Comparison of ENCODE assay signal across 1 cellular context in the genomic region with DNA sequence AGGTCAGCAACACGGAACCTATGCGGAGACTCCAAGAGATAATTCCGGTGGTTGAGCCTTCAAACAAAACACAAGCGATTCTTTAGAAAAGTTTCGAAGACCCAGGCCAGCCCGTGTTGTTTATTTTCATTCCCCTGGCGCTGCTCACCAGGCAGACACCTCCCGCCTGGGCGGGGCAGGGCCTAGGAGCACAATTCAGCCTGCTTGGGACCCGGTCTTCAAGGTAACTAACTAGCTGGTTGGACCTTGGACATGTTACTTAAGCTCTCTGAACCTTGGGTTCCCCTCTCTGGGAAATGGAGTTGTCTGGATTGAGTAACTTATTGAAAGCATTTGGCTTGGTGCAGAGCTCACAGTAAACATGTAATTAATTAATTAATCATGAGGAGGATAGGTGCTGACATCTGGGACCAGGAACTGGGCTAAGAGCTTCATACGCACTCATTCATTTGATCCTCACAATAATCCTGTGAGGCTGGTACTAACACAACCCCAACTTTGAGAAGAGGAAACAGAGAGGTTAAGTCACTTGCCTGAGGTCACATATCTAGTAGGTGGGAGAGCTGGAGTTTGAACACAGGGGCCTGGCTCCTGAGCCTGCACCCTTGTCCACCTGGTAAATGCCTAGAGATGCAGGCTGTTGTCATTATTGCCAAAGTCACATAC.
A peak's percentile ranks its signal among the peaks of the same experiment; 100 is the strongest.
TF ChIP-seq lines count a peak whose summit lies in the region.

No MANE protein-coding gene starts in this region.

TF ChIP-seq in HepG2, 621 proteins besides CTCF, POLR2A, EP300 and RAD21 (continued from another document and continues in another):
- TF ChIP-seq ZNF567 (CRISPR knock-in tag; IDR thresholded peaks at IDR 0.05; ENCODE audit: borderline replicate concordance) (no peak), SOX6 (IDR thresholded peaks at IDR 0.05) (no peak), SOX6 (CRISPR knock-in tag; IDR thresholded peaks at IDR 0.05) (peak; percentile 60), ZC3H4 (CRISPR knock-in tag; IDR thresholded peaks at IDR 0.05; ENCODE audit: borderline replicate concordance) (no peak), RARA (CRISPR knock-in tag; IDR thresholded peaks at IDR 0.05) (no peak; the same call in 1 of the 2 replicates), FOXK1 (CRISPR knock-in tag; IDR thresholded peaks at IDR 0.05; ENCODE audit: borderline replicate concordance, low read depth) (peak; percentile 55), FOSL2 (CRISPR knock-in tag; IDR thresholded peaks at IDR 0.05) (peak; percentile 15; the same call in 1 of the 2 replicates), RCOR2 (CRISPR knock-in tag; IDR thresholded peaks at IDR 0.05) (0 out of 2 replicates have a peak, but pooled peaks have one; percentile 25), HES4 (CRISPR knock-in tag; IDR thresholded peaks at IDR 0.05; ENCODE audit: borderline replicate concordance) (no peak), NCOA2 (CRISPR knock-in tag; IDR thresholded peaks at IDR 0.05) (0 out of 2 replicates have a peak, but pooled peaks have one; percentile 32), KDM6A (CRISPR knock-in tag; IDR thresholded peaks at IDR 0.05; ENCODE audit: low read depth) (0 out of 2 replicates have a peak, but pooled peaks have one; percentile 21), FOXJ3 (CRISPR knock-in tag; IDR thresholded peaks at IDR 0.05; ENCODE audit: borderline replicate concordance) (0 out of 2 replicates have a peak, but pooled peaks have one; percentile 20), NR2F6 (IDR thresholded peaks at IDR 0.05) (0 out of 2 replicates have a peak, but pooled peaks have one; percentile 9), NR2F6 (CRISPR knock-in tag; IDR thresholded peaks at IDR 0.05) (no peak), ARID4A (CRISPR knock-in tag; IDR thresholded peaks at IDR 0.05; ENCODE audit: borderline replicate concordance) (peak; percentile 46; the same call in 1 of the 2 replicates), RXRB (CRISPR knock-in tag; IDR thresholded peaks at IDR 0.05; ENCODE audit: borderline replicate concordance) (0 out of 2 replicates have a peak, but pooled peaks have one; percentile 50), MLX (CRISPR knock-in tag; IDR thresholded peaks at IDR 0.05) (0 out of 2 replicates have a peak, but pooled peaks have one; percentile 26), ZFY (CRISPR knock-in tag; IDR thresholded peaks at IDR 0.05) (0 out of 2 replicates have a peak, but pooled peaks have one; percentile 40), ZNF235 (CRISPR knock-in tag; IDR thresholded peaks at IDR 0.05; ENCODE audit: borderline replicate concordance) (0 out of 2 replicates have a peak, but pooled peaks have one; percentile 32), SAP130 (CRISPR knock-in tag; IDR thresholded peaks at IDR 0.05; ENCODE audit: low read depth) (peak; percentile 32; the same call in 1 of the 2 replicates), NFIC (IDR thresholded peaks at IDR 0.05; ENCODE audit: low read length) (no peak), KLF16 (CRISPR knock-in tag; IDR thresholded peaks at IDR 0.05) (no peak), ZNF24 (IDR thresholded peaks at IDR 0.05) (no peak), HDAC2 (CRISPR knock-in tag; IDR thresholded peaks at IDR 0.05) (peak; percentile 48; the same call in 1 of the 2 replicates), FOXA3 (CRISPR knock-in tag; IDR thresholded peaks at IDR 0.05) (peak; percentile 25; the same call in 1 of the 2 replicates), ZBTB38 (CRISPR knock-in tag; IDR thresholded peaks at IDR 0.05) (0 out of 2 replicates have a peak, but pooled peaks have one; percentile 9), SMAD1 (CRISPR knock-in tag; IDR thresholded peaks at IDR 0.05; ENCODE audit: borderline replicate concordance, low read depth) (no peak), SP5 (CRISPR knock-in tag; IDR thresholded peaks at IDR 0.05; ENCODE audit: borderline replicate concordance, low read depth) (peak; percentile 50; the same call in 1 of the 2 replicates), MED1 (CRISPR knock-in tag; IDR thresholded peaks at IDR 0.05) (0 out of 2 replicates have a peak, but pooled peaks have one; percentile 32), GATAD2A (CRISPR knock-in tag; IDR thresholded peaks at IDR 0.05) (peak; percentile 73), FOXP1 (IDR thresholded peaks at IDR 0.05) (no peak), FOXP1 (CRISPR knock-in tag; IDR thresholded peaks at IDR 0.05) (peak; percentile 52; the same call in 1 of the 2 replicates), ZNF230 (CRISPR knock-in tag; IDR thresholded peaks at IDR 0.05) (no peak), KLF6 (CRISPR knock-in tag; IDR thresholded peaks at IDR 0.05) (0 out of 2 replicates have a peak, but pooled peaks have one; percentile 43), ZBTB33 (CRISPR knock-in tag; IDR thresholded peaks at IDR 0.05) (peak; percentile 76), THAP11 (CRISPR knock-in tag; IDR thresholded peaks at IDR 0.05) (peak; percentile 49; the same call in 1 of the 2 replicates), MIXL1 (CRISPR knock-in tag; IDR thresholded peaks at IDR 0.05) (peak; percentile 21; the same call in 1 of the 2 replicates), ZBTB7B (CRISPR knock-in tag; IDR thresholded peaks at IDR 0.05) (0 out of 2 replicates have a peak, but pooled peaks have one; percentile 38), PHF20 (CRISPR knock-in tag; IDR thresholded peaks at IDR 0.05) (peak; percentile 18; the same call in 1 of the 2 replicates), HNF4G (IDR thresholded peaks at IDR 0.05; ENCODE audit: borderline replicate concordance, low read depth, low read length) (peak; percentile 80), HNF4G (CRISPR knock-in tag; IDR thresholded peaks at IDR 0.05; ENCODE audit: borderline replicate concordance, low read depth) (peak; percentile 41; the same call in 1 of the 2 replicates)
- TF ChIP-seq, protein P1, sequence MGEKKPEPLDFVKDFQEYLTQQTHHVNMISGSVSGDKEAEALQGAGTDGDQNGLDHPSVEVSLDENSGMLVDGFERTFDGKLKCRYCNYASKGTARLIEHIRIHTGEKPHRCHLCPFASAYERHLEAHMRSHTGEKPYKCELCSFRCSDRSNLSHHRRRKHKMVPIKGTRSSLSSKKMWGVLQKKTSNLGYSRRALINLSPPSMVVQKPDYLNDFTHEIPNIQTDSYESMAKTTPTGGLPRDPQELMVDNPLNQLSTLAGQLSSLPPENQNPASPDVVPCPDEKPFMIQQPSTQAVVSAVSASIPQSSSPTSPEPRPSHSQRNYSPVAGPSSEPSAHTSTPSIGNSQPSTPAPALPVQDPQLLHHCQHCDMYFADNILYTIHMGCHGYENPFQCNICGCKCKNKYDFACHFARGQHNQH (CRISPR knock-in tag; IDR thresholded peaks at IDR 0.05) = no peak
- TF ChIP-seq, protein P2, sequence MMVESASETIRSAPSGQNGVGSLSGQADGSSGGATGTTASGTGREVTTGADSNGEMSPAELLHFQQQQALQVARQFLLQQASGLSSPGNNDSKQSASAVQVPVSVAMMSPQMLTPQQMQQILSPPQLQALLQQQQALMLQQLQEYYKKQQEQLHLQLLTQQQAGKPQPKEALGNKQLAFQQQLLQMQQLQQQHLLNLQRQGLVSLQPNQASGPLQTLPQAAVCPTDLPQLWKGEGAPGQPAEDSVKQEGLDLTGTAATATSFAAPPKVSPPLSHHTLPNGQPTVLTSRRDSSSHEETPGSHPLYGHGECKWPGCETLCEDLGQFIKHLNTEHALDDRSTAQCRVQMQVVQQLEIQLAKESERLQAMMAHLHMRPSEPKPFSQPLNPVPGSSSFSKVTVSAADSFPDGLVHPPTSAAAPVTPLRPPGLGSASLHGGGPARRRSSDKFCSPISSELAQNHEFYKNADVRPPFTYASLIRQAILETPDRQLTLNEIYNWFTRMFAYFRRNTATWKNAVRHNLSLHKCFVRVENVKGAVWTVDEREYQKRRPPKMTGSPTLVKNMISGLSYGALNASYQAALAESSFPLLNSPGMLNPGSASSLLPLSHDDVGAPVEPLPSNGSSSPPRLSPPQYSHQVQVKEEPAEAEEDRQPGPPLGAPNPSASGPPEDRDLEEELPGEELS (CRISPR knock-in tag; IDR thresholded peaks at IDR 0.05) = peak; percentile 46; the same call in 1 of the 2 replicates
- TF ChIP-seq, protein P3, sequence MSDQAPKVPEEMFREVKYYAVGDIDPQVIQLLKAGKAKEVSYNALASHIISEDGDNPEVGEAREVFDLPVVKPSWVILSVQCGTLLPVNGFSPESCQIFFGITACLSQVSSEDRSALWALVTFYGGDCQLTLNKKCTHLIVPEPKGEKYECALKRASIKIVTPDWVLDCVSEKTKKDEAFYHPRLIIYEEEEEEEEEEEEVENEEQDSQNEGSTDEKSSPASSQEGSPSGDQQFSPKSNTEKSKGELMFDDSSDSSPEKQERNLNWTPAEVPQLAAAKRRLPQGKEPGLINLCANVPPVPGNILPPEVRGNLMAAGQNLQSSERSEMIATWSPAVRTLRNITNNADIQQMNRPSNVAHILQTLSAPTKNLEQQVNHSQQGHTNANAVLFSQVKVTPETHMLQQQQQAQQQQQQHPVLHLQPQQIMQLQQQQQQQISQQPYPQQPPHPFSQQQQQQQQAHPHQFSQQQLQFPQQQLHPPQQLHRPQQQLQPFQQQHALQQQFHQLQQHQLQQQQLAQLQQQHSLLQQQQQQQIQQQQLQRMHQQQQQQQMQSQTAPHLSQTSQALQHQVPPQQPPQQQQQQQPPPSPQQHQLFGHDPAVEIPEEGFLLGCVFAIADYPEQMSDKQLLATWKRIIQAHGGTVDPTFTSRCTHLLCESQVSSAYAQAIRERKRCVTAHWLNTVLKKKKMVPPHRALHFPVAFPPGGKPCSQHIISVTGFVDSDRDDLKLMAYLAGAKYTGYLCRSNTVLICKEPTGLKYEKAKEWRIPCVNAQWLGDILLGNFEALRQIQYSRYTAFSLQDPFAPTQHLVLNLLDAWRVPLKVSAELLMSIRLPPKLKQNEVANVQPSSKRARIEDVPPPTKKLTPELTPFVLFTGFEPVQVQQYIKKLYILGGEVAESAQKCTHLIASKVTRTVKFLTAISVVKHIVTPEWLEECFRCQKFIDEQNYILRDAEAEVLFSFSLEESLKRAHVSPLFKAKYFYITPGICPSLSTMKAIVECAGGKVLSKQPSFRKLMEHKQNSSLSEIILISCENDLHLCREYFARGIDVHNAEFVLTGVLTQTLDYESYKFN (CRISPR knock-in tag; conservative IDR thresholded peaks at IDR 0.05) = peak; percentile 43
- TF ChIP-seq, protein P4, sequence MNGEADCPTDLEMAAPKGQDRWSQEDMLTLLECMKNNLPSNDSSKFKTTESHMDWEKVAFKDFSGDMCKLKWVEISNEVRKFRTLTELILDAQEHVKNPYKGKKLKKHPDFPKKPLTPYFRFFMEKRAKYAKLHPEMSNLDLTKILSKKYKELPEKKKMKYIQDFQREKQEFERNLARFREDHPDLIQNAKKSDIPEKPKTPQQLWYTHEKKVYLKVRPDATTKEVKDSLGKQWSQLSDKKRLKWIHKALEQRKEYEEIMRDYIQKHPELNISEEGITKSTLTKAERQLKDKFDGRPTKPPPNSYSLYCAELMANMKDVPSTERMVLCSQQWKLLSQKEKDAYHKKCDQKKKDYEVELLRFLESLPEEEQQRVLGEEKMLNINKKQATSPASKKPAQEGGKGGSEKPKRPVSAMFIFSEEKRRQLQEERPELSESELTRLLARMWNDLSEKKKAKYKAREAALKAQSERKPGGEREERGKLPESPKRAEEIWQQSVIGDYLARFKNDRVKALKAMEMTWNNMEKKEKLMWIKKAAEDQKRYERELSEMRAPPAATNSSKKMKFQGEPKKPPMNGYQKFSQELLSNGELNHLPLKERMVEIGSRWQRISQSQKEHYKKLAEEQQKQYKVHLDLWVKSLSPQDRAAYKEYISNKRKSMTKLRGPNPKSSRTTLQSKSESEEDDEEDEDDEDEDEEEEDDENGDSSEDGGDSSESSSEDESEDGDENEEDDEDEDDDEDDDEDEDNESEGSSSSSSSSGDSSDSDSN (CRISPR knock-in tag; IDR thresholded peaks at IDR 0.05) = peak; percentile 16; the same call in 1 of the 2 replicates
